In genomic region chr3:157906627-157907026, GRCh38 we compare ENCODE assay signal across 22 cellular contexts.
DNase-seq lines count a peak whose midpoint lies in the region; ATAC-seq, FAIRE-seq and TF ChIP-seq lines count a peak whose summit lies in the region.
"Had no signal": no experiment of that assay in that cellular context is flagged by ENCODE, and none has a peak within 500 bp of the region (broad histone marks: within the 10 kb centered on the region; RNA-seq: fewer than 3 reads in every experiment).

No MANE protein-coding gene starts in this region.

- H3K4me3 ChIP-seq in gastrocnemius medialis, result no peak overlapping the region
- H3K4me3 ChIP-seq: body of pancreas, esophagus squamous epithelium, left ventricle myocardium inferior, MG63, PC-9 had no signal

- no peaks in the 10 kb centered on the region for H3K27me3 ChIP-seq in gastrocnemius medialis
- H3K27me3 ChIP-seq: body of pancreas, esophagus squamous epithelium, MG63 had no signal

- no peaks in the 10 kb centered on the region for H3K4me1 ChIP-seq in gastrocnemius medialis
- H3K4me1 ChIP-seq: body of pancreas, Caco-2, esophagus squamous epithelium, left ventricle myocardium inferior, parathyroid adenoma had no signal

- peaks cover 23% of the 10 kb centered on the region for H3K27me3 Mint-ChIP-seq in chondrocyte (ENCODE audit: low read depth)
- H3K27me3 Mint-ChIP-seq: activated naive CD4-positive, alpha-beta T cell treated with anti-CD3 and anti-CD28 coated beads, Interleukin-2, amount 10 ng/mL, durations not matched to agents 7 days and 5 days; type B pancreatic cell had no signal

- intact Hi-C loops in gastrocnemius medialis (cut with DNase I; ENCODE audit: low total_unique reads), result loop anchor here (5.0 kb wide), 1 partner anchor 289 kb away; no protein-coding TSS in a partner anchor

- no peak overlapping the region for H3K27ac Mint-ChIP-seq in chondrocyte (ENCODE audit: unreplicated experiment)
- H3K27ac Mint-ChIP-seq: activated naive CD4-positive, alpha-beta T cell treated with anti-CD3 and anti-CD28 coated beads, Interleukin-2, amount 10 ng/mL, durations not matched to agents 7 days and 5 days; type B pancreatic cell had no signal

- ATAC-seq in gastrocnemius medialis, result peak; percentile 60 to 75
- ATAC-seq: body of pancreas had no signal

- H3K4me3 Mint-ChIP-seq in chondrocyte (ENCODE audit: unreplicated experiment), result no peak overlapping the region
- H3K4me3 Mint-ChIP-seq: activated naive CD4-positive, alpha-beta T cell treated with anti-CD3 and anti-CD28 coated beads, Interleukin-2, amount 10 ng/mL, durations not matched to agents 7 days and 5 days; type B pancreatic cell had no signal

- H3K36me3 Mint-ChIP-seq in chondrocyte (ENCODE audit: low read depth), result no peaks in the 10 kb centered on the region
- H3K36me3 Mint-ChIP-seq: activated naive CD4-positive, alpha-beta T cell treated with anti-CD3 and anti-CD28 coated beads, Interleukin-2, amount 10 ng/mL, durations not matched to agents 7 days and 5 days; type B pancreatic cell had no signal

- H3K36me3 ChIP-seq in gastrocnemius medialis, result no peaks in the 10 kb centered on the region
- H3K36me3 ChIP-seq: esophagus squamous epithelium, left ventricle myocardium inferior, MG63 had no signal

- in situ Hi-C loops in gastrocnemius medialis (cut with MboI; ENCODE audit: low sequenced_read_pairs in 4 of 4), result no loop called here

- TF ChIP-seq CTCF in chondrocyte (IDR thresholded peaks at IDR 0.05) (peak; percentile 43), gastrocnemius medialis (IDR thresholded peaks at IDR 0.05 in 4 of 5, conservative IDR thresholded peaks at IDR 0.05 in 1 of 5) (peak in 3 of 5 experiments; percentile 8 to 38 (median 11))

- peak; percentile 17 for DNase-seq in NCI-H1694 treated with DMSO at 0.1 percent for 48 hours (lab: John Stamatoyannopoulos, UW)
- DNase-seq in NCI-H1694 (lab: John Stamatoyannopoulos, UW), result no peak
- peak; percentile 63 for DNase-seq in M059J (ENCODE audit: low read depth)
- DNase-seq in chondrocyte (ENCODE audit: low spot score), result no peak
- no peak for DNase-seq in gastrocnemius medialis
- DNase-seq in GM12892 (ENCODE audit: insufficient read length), result no peak
- DNase-seq in stimulated activated CD4-positive, alpha-beta T cell treated with anti-CD3 and anti-CD28 coated beads, Interleukin-2, amount 100 ng/mL, for 24 hours, result no peak
- DNase-seq in SIG-M5 (lab: John Stamatoyannopoulos, UW), result no peak
- DNase-seq: activated CD4-positive, alpha-beta T cell treated with anti-CD3 and anti-CD28 coated beads, Interleukin-2, amount 50 U/mL, for 1 hour; activated naive CD4-positive, alpha-beta T cell treated with anti-CD3 and anti-CD28 coated beads, Interleukin-2, amount 10 ng/mL, durations not matched to agents 7 days and 5 days; activated T-cell treated with anti-CD3 and anti-CD28 coated beads for 4 hours; body of pancreas; Caco-2; esophagus squamous epithelium; left ventricle myocardium inferior; MG63; NCI-H1930; NCI-H524 treated with DMSO at 0.1 percent for 48 hours; PC-9 had no signal

- no peak overlapping the region for H3K27ac ChIP-seq in gastrocnemius medialis
- H3K27ac ChIP-seq: body of pancreas, esophagus squamous epithelium, left ventricle myocardium inferior, parathyroid adenoma, PC-9 had no signal

- H3K4me1 Mint-ChIP-seq in chondrocyte (ENCODE audit: low read depth), result no peaks in the 10 kb centered on the region
- H3K4me1 Mint-ChIP-seq: activated naive CD4-positive, alpha-beta T cell treated with anti-CD3 and anti-CD28 coated beads, Interleukin-2, amount 10 ng/mL, durations not matched to agents 7 days and 5 days had no signal

- no peak for TF ChIP-seq POLR2A in gastrocnemius medialis (IDR thresholded peaks at IDR 0.05)
- no peak for TF ChIP-seq POLR2A in GM12892 (IDR thresholded peaks at IDR 0.05; ENCODE audit: low read depth, low read length)

- peaks cover 13% of the 10 kb centered on the region for H3K9me3 Mint-ChIP-seq in chondrocyte (ENCODE audit: low read depth)

- no peak for FAIRE-seq in GM12892 (lab: Jason Lieb, UNC)
- FAIRE-seq: HTR-8/SVneo had no signal

- no peaks in the 10 kb centered on the region for H3K9me3 ChIP-seq in gastrocnemius medialis
- H3K9me3 ChIP-seq: body of pancreas, Caco-2, esophagus squamous epithelium, MG63 had no signal

Comparison
In these comparisons a context has a peak if more than half of its experiments do, and no peak if none do; other contexts are left out.
1. DNase-seq: peak in NCI-H1694 treated with DMSO at 0.1 percent for 48 hours (single experiment) and M059J (single experiment); none in NCI-H1694 (single experiment), chondrocyte (single experiment), gastrocnemius medialis (0 of 2), GM12892 (single experiment), stimulated activated CD4-positive, alpha-beta T cell treated with anti-CD3 and anti-CD28 coated beads, Interleukin-2, amount 100 ng/mL, for 24 hours (0 of 2) and SIG-M5 (single experiment).